In the genomic region with DNA sequence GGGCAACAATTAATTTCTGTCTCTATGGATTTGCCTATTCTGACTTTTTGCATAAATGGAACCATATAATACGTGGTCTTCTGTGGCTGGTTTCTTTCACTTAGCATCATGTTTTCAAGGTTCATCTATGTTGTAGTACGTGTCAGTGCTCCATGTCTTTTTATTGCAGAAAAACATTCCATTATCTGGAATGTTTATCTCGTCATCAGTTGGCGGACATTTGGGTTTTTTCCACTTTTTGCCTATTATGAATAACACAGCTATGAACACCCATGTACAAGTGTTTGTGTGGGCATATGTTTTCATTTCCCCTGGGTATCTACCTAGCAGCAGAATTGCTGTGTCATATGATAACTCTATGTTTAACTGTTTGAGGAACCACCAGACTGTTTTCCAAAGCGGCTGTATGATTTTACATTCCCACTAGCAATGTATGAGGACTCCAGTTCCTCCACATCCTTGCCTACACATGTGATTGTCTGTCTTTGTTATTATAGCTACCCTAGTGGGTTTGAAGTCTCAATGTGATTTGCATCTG, we compare ENCODE assay signal across 20 cellular contexts. TPM values are rescaled to one million over a fixed set of nuclear protein-coding genes. Genes with fewer than 3 reads are reported as not detected.
"Had no signal": no experiment of that assay in that cellular context is flagged by ENCODE, and none has a peak within 500 bp of the region (broad histone marks: within the 10 kb centered on the region; RNA-seq: fewer than 3 reads in every experiment).

No MANE protein-coding gene starts in this region.

- H3K9me3 Mint-ChIP-seq: memory B cell; natural killer cell; stimulated activated naive CD8-positive, alpha-beta T cell treated with anti-CD3 and anti-CD28 coated beads, Interleukin-15, amount 100 ng/mL, for 72 hours; type B pancreatic cell had no signal

- H3K27me3 ChIP-seq: gastrocnemius medialis, suprapubic skin had no signal

- ATAC-seq: gastrocnemius medialis; left ventricle myocardium superior; lower lobe of right lung; natural killer cell; sciatic nerve; stimulated activated naive CD8-positive, alpha-beta T cell treated with anti-CD3 and anti-CD28 coated beads, Interleukin-15, amount 100 ng/mL, for 72 hours had no signal

- H3K36me3 Mint-ChIP-seq: memory B cell, natural killer cell, type B pancreatic cell had no signal

- H3K27ac Mint-ChIP-seq: memory B cell; natural killer cell; progenitor cell of endocrine pancreas; stimulated activated naive CD8-positive, alpha-beta T cell treated with anti-CD3 and anti-CD28 coated beads, Interleukin-15, amount 100 ng/mL, for 72 hours; type B pancreatic cell had no signal

- H3K4me1 ChIP-seq: gastrocnemius medialis, lower lobe of right lung, parathyroid adenoma, suprapubic skin had no signal

- H3K9ac ChIP-seq: parathyroid adenoma had no signal

- H3K4me2 ChIP-seq: smooth muscle cell had no signal

- H3K79me2 ChIP-seq: parathyroid adenoma had no signal

- DNase-seq: cortex of kidney; foreskin fibroblast; gastrocnemius medialis; left ventricle myocardium superior; lower lobe of right lung; natural killer cell; occipital lobe; stimulated activated CD4-positive, alpha-beta T cell treated with anti-CD3 and anti-CD28 coated beads, Interleukin-12 subunit alpha, Interleukin-12 subunit beta, amount 100 ng/mL, for 4 hours; stimulated activated CD4-positive, alpha-beta T cell treated with anti-CD3 and anti-CD28 coated beads, Interleukin-1b, Interleukin-23, amount 100 ng/mL, for 48 hours; stimulated activated CD4-positive, alpha-beta T cell treated with anti-CD3 and anti-CD28 coated beads, Interleukin-4, amount 100 ng/mL, for 1 hour; stimulated activated naive CD4-positive, alpha-beta T cell had no signal

- H3K27me3 Mint-ChIP-seq: memory B cell; stimulated activated naive CD8-positive, alpha-beta T cell treated with anti-CD3 and anti-CD28 coated beads, Interleukin-15, amount 100 ng/mL, for 72 hours had no signal

- H3K27ac ChIP-seq: gastrocnemius medialis, lower lobe of right lung, parathyroid adenoma, suprapubic skin had no signal

- H3K4me3 Mint-ChIP-seq: memory B cell; natural killer cell; stimulated activated naive CD8-positive, alpha-beta T cell treated with anti-CD3 and anti-CD28 coated beads, Interleukin-15, amount 100 ng/mL, for 72 hours; type B pancreatic cell had no signal

- H2AFZ ChIP-seq: parathyroid adenoma had no signal

- H3K4me1 Mint-ChIP-seq: stimulated activated naive CD8-positive, alpha-beta T cell treated with anti-CD3 and anti-CD28 coated beads, Interleukin-15, amount 100 ng/mL, for 72 hours had no signal

- H3K36me3 ChIP-seq: gastrocnemius medialis, lower lobe of right lung, suprapubic skin had no signal

- H3K4me3 ChIP-seq: gastrocnemius medialis, lower lobe of right lung, smooth muscle cell, suprapubic skin had no signal

- H3K9me3 ChIP-seq: gastrocnemius medialis, lower lobe of right lung, suprapubic skin had no signal

- FAIRE-seq: keratinocyte had no signal

RNA-seq across cellular contexts. Expression of a gene that starts 49.9 kb away (rescaled TPM):
- total RNA-seq: occipital lobe, progenitor cell of endocrine pancreas had no signal
- polyA plus RNA-seq: keratinocyte had no signal
